ENCODE assay signal across 1 cellular context in genomic region chr9:21579209-21579608, GRCh38.
A peak's percentile ranks its signal among the peaks of the same experiment; 100 is the strongest.
TF ChIP-seq lines count a peak whose summit lies in the region.

No MANE protein-coding gene starts in this region.

TF ChIP-seq in HCT116, 20 proteins besides CTCF, POLR2A, EP300 and RAD21 (continued from another document):
- TF ChIP-seq REST (IDR thresholded peaks at IDR 0.05; ENCODE audit: low read depth): no peak
- peak; percentile 34; the same call in 1 of the 2 replicates for TF ChIP-seq EGR1 (IDR thresholded peaks at IDR 0.05; ENCODE audit: low read depth)
- TF ChIP-seq ZFX (IDR thresholded peaks at IDR 0.05): no peak
- no peak for TF ChIP-seq TCF7L2 (IDR thresholded peaks at IDR 0.05; ENCODE audit: borderline replicate concordance, extremely low read depth, insufficient read depth, insufficient read length)
- 0 out of 2 replicates have a peak, but pooled peaks have one; percentile 20 for TF ChIP-seq JUND (IDR thresholded peaks at IDR 0.05)
- TF ChIP-seq POLR2AphosphoS5 (IDR thresholded peaks at IDR 0.05; ENCODE audit: low read depth, low read length): peak; percentile 50; the same call in 1 of the 2 replicates
- peak; percentile 62; the same call in 1 of the 2 replicates for TF ChIP-seq MAX (IDR thresholded peaks at IDR 0.05)
- no peak for TF ChIP-seq SRF (IDR thresholded peaks at IDR 0.05; ENCODE audit: low read depth)
- TF ChIP-seq SP1 (IDR thresholded peaks at IDR 0.05; ENCODE audit: low read depth): peak; percentile 38
TF ChIP-seq in HCT116: peak in this region for 6.
